In the genomic region with DNA sequence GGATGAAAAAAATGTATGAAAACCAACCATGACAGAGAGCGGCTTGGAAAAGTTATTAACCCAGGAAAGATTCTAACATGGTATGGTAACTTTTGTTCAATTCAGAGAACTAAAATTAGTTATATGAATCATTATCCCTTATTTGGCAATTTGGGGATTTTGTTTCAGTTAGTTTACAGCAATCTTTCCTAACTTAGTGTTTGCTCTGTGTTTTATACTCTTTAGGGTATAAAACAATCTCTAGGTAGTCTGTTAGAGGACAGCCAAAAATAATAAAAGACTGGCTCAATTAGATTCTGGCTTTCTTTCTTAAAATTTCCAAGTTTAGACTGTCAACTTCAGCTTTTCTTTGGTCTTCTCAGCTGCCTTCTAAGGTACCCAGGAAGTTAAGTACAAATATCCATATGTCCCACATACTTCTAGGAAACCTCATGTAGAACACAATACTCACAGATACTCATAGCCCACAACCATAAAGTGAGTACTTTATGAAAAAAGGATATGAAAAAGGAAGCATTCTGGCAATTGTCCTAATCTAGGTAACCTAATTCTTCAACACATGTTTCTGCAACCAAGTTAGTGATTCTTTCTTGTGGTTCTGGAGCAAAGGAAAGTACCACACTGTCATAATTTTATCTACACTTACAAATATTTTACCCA, we compare ENCODE assay signal across 12 cellular contexts.
A peak's percentile ranks its signal among the peaks of the same experiment; 100 is the strongest.
DNase-seq lines count a peak whose midpoint lies in the region; ATAC-seq, FAIRE-seq and TF ChIP-seq lines count a peak whose summit lies in the region.
"Had no signal": no experiment of that assay in that cellular context is flagged by ENCODE, and none has a peak within 500 bp of the region (broad histone marks: within the 10 kb centered on the region; RNA-seq: fewer than 3 reads in every experiment).

No MANE protein-coding gene starts in this region.

- DNase-seq in GM12891 (ENCODE audit: insufficient read length, low spot score) (no peak), Karpas-422 (no peak), DMS79 treated with DMSO at 0.1 percent for 48 hours (lab: John Stamatoyannopoulos, UW) (no peak), NCI-H524 treated with DMSO at 0.1 percent for 48 hours (lab: John Stamatoyannopoulos, UW) (no peak)
- DNase-seq: caudate nucleus; heart right ventricle; stimulated activated naive B cell treated with anti-CD40 and anti-IgM and Interleukin-4, amounts not matched to agents 10 μg/mL and 1 μg/mL and 100 μg/mL, for 72 hours had no signal

- H3K27ac ChIP-seq in HEK293 (ENCODE audit: extremely low read depth, low read depth, low read length) (no peak overlapping the region; the same call in 1 of the 2 replicates), Karpas-422 (ENCODE audit: low read length) (no peak overlapping the region)

- peaks cover 4% of the 10 kb centered on the region for H3K27me3 Mint-ChIP-seq in nephron (ENCODE audit: low read depth)
- H3K27me3 Mint-ChIP-seq: stimulated activated naive B cell treated with anti-CD40 and anti-IgM and Interleukin-4, amounts not matched to agents 10 μg/mL and 1 μg/mL and 100 μg/mL, for 72 hours had no signal

- H3K9me3 ChIP-seq in HEK293 (ENCODE audit: control insufficient read depth, insufficient read depth, low read depth, low read length) (no peaks in the 10 kb centered on the region), Karpas-422 (ENCODE audit: low read length) (no peaks in the 10 kb centered on the region)

- no peaks in the 10 kb centered on the region for H3K9me2 ChIP-seq in Karpas-422 (replicated peaks; ENCODE audit: insufficient read depth, low read length)

- FAIRE-seq in GM12891 (lab: Jason Lieb, UNC): no peak
- FAIRE-seq: GM19239 had no signal

- no peak overlapping the region for H2AFZ ChIP-seq in Karpas-422 (ENCODE audit: low read length)

- H3K9ac ChIP-seq in Karpas-422 (ENCODE audit: low read length): no peak overlapping the region

- H3K27ac Mint-ChIP-seq in nephron: peak overlapping the region; percentile 37 to 61 (median 55)
- H3K27ac Mint-ChIP-seq: stimulated activated naive B cell treated with anti-CD40 and anti-IgM and Interleukin-4, amounts not matched to agents 10 μg/mL and 1 μg/mL and 100 μg/mL, for 72 hours had no signal

- no peaks in the 10 kb centered on the region for H3K9me3 Mint-ChIP-seq in nephron
- H3K9me3 Mint-ChIP-seq: stimulated activated naive B cell treated with anti-CD40 and anti-IgM and Interleukin-4, amounts not matched to agents 10 μg/mL and 1 μg/mL and 100 μg/mL, for 72 hours had no signal

- H3K4me3 Mint-ChIP-seq in nephron: no peak overlapping the region
- H3K4me3 Mint-ChIP-seq: stimulated activated naive B cell treated with anti-CD40 and anti-IgM and Interleukin-4, amounts not matched to agents 10 μg/mL and 1 μg/mL and 100 μg/mL, for 72 hours had no signal

- H3K4me1 Mint-ChIP-seq in nephron: peaks cover 22% of the 10 kb centered on the region
- H3K4me1 Mint-ChIP-seq: stimulated activated naive B cell treated with anti-CD40 and anti-IgM and Interleukin-4, amounts not matched to agents 10 μg/mL and 1 μg/mL and 100 μg/mL, for 72 hours had no signal

- H3K4me1 ChIP-seq in HEK293 (ENCODE audit: control insufficient read depth, insufficient read depth, low read length): peaks cover 6% of the 10 kb centered on the region
- no peaks in the 10 kb centered on the region for H3K4me1 ChIP-seq in Karpas-422 (ENCODE audit: low read length)

- H3K4me2 ChIP-seq in Karpas-422 (ENCODE audit: low read depth, low read length, poor library complexity, severe bottlenecking): no peak overlapping the region

- no peak overlapping the region for H3K4me3 ChIP-seq in HEK293 (ENCODE audit: low read depth, low read length)
- no peak overlapping the region for H3K4me3 ChIP-seq in Karpas-422 (ENCODE audit: low read length)
- H3K4me3 ChIP-seq: heart right ventricle had no signal

- POLR2A ChIA-PET in HEK293 (lab: Yijun Ruan, JAX): no interaction called here

- no peaks in the 10 kb centered on the region for H3K27me3 ChIP-seq in Karpas-422 (ENCODE audit: low read length)
- H3K27me3 ChIP-seq: heart right ventricle had no signal

- peaks cover 8% of the 10 kb centered on the region for H3K36me3 Mint-ChIP-seq in nephron (ENCODE audit: low read depth)
- H3K36me3 Mint-ChIP-seq: stimulated activated naive B cell treated with anti-CD40 and anti-IgM and Interleukin-4, amounts not matched to agents 10 μg/mL and 1 μg/mL and 100 μg/mL, for 72 hours had no signal

- no peaks in the 10 kb centered on the region for H3K79me2 ChIP-seq in Karpas-422 (ENCODE audit: low read length)

- ATAC-seq in SK-N-SH treated with all-trans-retinoic acid at 6 μM for 48 hours (peak; percentile 70), GM19467 (IDR thresholded peaks at IDR 0.05; ENCODE audit: unreplicated experiment) (no peak)

- CTCF ChIA-PET in HEK293 (lab: Yijun Ruan, JAX): no interaction called here

- H3K36me3 ChIP-seq in HEK293 (ENCODE audit: control insufficient read depth in 2 of 2, insufficient read depth in 1 of 2, low read length in 2 of 2) (no peaks in the 10 kb centered on the region; a peak in 1 of 3 replicates), Karpas-422 (ENCODE audit: insufficient read depth, low read length) (no peaks in the 10 kb centered on the region)
- H3K36me3 ChIP-seq: heart right ventricle had no signal

- no peak for TF ChIP-seq POLR2A in GM12891 (IDR thresholded peaks at IDR 0.05; ENCODE audit: low read depth, low read length)

- H4K20me1 ChIP-seq in Karpas-422 (ENCODE audit: insufficient read depth, low read depth, low read length): no peaks in the 10 kb centered on the region

- TF ChIP-seq CTCF in HEK293 (tag by site-specific recombination; IDR thresholded peaks at IDR 0.05) (no peak), nephron (IDR thresholded peaks at IDR 0.05; ENCODE audit: unreplicated experiment in 3 of 3) (no peak)

TF ChIP-seq in GM12891, 5 proteins besides CTCF, POLR2A, EP300 and RAD21:
- peak; percentile 44 for TF ChIP-seq SPI1 (IDR thresholded peaks at IDR 0.05; ENCODE audit: low read depth, low read length)
- TF ChIP-seq PAX5 (IDR thresholded peaks at IDR 0.05; ENCODE audit: insufficient read depth, low read length, severe bottlenecking): no peak

TF ChIP-seq in HEK293, 187 proteins besides CTCF, POLR2A, EP300 and RAD21:
- TF ChIP-seq ZNF184 (tag by site-specific recombination; IDR thresholded peaks at IDR 0.05): no peak
- TF ChIP-seq ZEB2 (tag by site-specific recombination; IDR thresholded peaks at IDR 0.05): no peak
- no peak for TF ChIP-seq ZNF610 (tag by site-specific recombination; IDR thresholded peaks at IDR 0.05; ENCODE audit: borderline replicate concordance)
- TF ChIP-seq ZFHX2 (tag by site-specific recombination; conservative IDR thresholded peaks at IDR 0.05): no peak
- TF ChIP-seq REPIN1 (tag by site-specific recombination; IDR thresholded peaks at IDR 0.05; ENCODE audit: low read depth): no peak
- TF ChIP-seq ZNF473 (tag by site-specific recombination; IDR thresholded peaks at IDR 0.05): no peak
- TF ChIP-seq, protein P1, sequence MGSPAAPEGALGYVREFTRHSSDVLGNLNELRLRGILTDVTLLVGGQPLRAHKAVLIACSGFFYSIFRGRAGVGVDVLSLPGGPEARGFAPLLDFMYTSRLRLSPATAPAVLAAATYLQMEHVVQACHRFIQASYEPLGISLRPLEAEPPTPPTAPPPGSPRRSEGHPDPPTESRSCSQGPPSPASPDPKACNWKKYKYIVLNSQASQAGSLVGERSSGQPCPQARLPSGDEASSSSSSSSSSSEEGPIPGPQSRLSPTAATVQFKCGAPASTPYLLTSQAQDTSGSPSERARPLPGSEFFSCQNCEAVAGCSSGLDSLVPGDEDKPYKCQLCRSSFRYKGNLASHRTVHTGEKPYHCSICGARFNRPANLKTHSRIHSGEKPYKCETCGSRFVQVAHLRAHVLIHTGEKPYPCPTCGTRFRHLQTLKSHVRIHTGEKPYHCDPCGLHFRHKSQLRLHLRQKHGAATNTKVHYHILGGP (tag by site-specific recombination; IDR thresholded peaks at IDR 0.05): 0 out of 2 replicates have a peak, but pooled peaks have one; percentile 25
- 0 out of 2 replicates have a peak, but pooled peaks have one; percentile 8 for TF ChIP-seq OSR2 (tag by site-specific recombination; IDR thresholded peaks at IDR 0.05)

TF ChIP-seq in SK-N-SH treated with all-trans-retinoic acid at 6 μM for 48 hours, 23 proteins besides CTCF, POLR2A, EP300 and RAD21 (continues in another document):
- TF ChIP-seq, protein P2, sequence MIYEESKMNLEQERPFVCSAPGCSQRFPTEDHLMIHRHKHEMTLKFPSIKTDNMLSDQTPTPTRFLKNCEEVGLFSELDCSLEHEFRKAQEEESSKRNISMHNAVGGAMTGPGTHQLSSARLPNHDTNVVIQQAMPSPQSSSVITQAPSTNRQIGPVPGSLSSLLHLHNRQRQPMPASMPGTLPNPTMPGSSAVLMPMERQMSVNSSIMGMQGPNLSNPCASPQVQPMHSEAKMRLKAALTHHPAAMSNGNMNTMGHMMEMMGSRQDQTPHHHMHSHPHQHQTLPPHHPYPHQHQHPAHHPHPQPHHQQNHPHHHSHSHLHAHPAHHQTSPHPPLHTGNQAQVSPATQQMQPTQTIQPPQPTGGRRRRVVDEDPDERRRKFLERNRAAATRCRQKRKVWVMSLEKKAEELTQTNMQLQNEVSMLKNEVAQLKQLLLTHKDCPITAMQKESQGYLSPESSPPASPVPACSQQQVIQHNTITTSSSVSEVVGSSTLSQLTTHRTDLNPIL (CRISPR knock-in tag; IDR thresholded peaks at IDR 0.05; ENCODE audit: low read depth): no peak
- TF ChIP-seq, protein P3, sequence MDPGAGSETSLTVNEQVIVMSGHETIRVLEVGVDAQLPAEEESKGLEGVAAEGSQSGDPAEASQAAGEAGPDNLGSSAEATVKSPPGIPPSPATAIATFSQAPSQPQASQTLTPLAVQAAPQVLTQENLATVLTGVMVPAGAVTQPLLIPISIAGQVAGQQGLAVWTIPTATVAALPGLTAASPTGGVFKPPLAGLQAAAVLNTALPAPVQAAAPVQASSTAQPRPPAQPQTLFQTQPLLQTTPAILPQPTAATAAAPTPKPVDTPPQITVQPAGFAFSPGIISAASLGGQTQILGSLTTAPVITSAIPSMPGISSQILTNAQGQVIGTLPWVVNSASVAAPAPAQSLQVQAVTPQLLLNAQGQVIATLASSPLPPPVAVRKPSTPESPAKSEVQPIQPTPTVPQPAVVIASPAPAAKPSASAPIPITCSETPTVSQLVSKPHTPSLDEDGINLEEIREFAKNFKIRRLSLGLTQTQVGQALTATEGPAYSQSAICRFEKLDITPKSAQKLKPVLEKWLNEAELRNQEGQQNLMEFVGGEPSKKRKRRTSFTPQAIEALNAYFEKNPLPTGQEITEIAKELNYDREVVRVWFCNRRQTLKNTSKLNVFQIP (CRISPR knock-in tag; IDR thresholded peaks at IDR 0.05; ENCODE audit: borderline replicate concordance, low read depth): no peak
